14 cellular contexts compared by ENCODE assay signal in genomic region chrX:25296850-25297249, GRCh38.
DNase-seq lines count a peak whose midpoint lies in the region; ATAC-seq and TF ChIP-seq lines count a peak whose summit lies in the region.
"Had no signal": no experiment of that assay in that cellular context is flagged by ENCODE, and none has a peak within 500 bp of the region (broad histone marks: within the 10 kb centered on the region; RNA-seq: fewer than 3 reads in every experiment).

No MANE protein-coding gene starts in this region.

- peaks cover 8% of the 10 kb centered on the region for H3K9me3 Mint-ChIP-seq in HFFc6

- H3K4me1 Mint-ChIP-seq in HFFc6 (ENCODE audit: low read depth): no peaks in the 10 kb centered on the region
- H3K4me1 Mint-ChIP-seq: CD8-positive, alpha-beta memory T cell had no signal

- no peak for TF ChIP-seq CTCF in HFFc6 (IDR thresholded peaks at IDR 0.05)

- DNase-seq in DMS53 (lab: John Stamatoyannopoulos, UW) (peak; percentile 50), DMS53 treated with DMSO at 0.1 percent for 48 hours (lab: John Stamatoyannopoulos, UW; ENCODE audit: unreplicated experiment) (no peak), glomerular visceral epithelial cell (ENCODE audit: extremely low spot score) (peak; percentile 36), hippocampal formation (lab: John Stamatoyannopoulos, UW) (no peak), HFFc6 (no peak)
- DNase-seq in activated CD4-positive, alpha-beta T cell treated with anti-CD3 and anti-CD28 coated beads for 48 hours: no peak
- DNase-seq: AML-193; Caco-2; CD8-positive, alpha-beta memory T cell; IMR-90; Kasumi-1; KBM-7 had no signal

- H3K27ac Mint-ChIP-seq in HFFc6: no peak overlapping the region
- H3K27ac Mint-ChIP-seq: CD8-positive, alpha-beta memory T cell had no signal

- no peak overlapping the region for H3K4me3 Mint-ChIP-seq in HFFc6
- H3K4me3 Mint-ChIP-seq: CD8-positive, alpha-beta memory T cell had no signal

- peak; percentile 83 for ATAC-seq in HG03175 (IDR thresholded peaks at IDR 0.05; ENCODE audit: unreplicated experiment)
- no peak for ATAC-seq in GM19467 (IDR thresholded peaks at IDR 0.05; ENCODE audit: unreplicated experiment)

- H3K27me3 Mint-ChIP-seq in HFFc6 (ENCODE audit: insufficient read depth): no peaks in the 10 kb centered on the region

- no peaks in the 10 kb centered on the region for H3K36me3 Mint-ChIP-seq in HFFc6 (ENCODE audit: low read depth)
- H3K36me3 Mint-ChIP-seq: CD8-positive, alpha-beta memory T cell had no signal

Comparison
In these comparisons a context has a peak if more than half of its experiments do, and no peak if none do; other contexts are left out.
1. DNase-seq: peak in DMS53 (single experiment) and glomerular visceral epithelial cell (single experiment); none in DMS53 treated with DMSO at 0.1 percent for 48 hours (single experiment), hippocampal formation (0 of 2), HFFc6 (single experiment) and activated CD4-positive, alpha-beta T cell treated with anti-CD3 and anti-CD28 coated beads for 48 hours (single experiment).